In the genomic region with DNA sequence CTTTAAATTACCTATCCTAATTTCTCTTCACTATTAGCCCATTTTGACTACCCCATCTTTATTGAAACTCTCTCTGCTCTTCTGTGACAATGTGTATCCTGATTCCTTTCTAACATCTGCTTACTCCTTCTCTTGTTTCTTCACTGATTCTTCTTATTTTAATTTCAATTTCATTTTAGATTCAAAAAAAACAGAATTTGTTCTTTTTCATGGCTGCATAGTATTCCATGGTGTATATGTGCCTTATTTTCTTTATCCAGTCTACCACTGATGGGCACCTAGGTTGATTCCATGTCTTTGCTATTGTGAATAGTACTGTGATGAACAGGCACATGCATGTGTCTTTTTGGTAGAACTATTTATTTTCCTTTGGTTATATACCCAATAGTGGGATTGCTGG, we compare ENCODE assay signal across 39 cellular contexts.
"Had no signal": no experiment of that assay in that cellular context is flagged by ENCODE, and none has a peak within 500 bp of the region (broad histone marks: within the 10 kb centered on the region; RNA-seq: fewer than 3 reads in every experiment).

No MANE protein-coding gene starts in this region.

- H3K4me3 Mint-ChIP-seq: activated B cell treated with CpG ODN at 0.5 μM for 24 hours; activated CD4-positive, alpha-beta memory T cell treated with anti-CD3 and anti-CD28 coated beads for 36 hours; activated CD4-positive, alpha-beta T cell treated with anti-CD3 and anti-CD28 coated beads, Interleukin-2, amount 10 ng/mL, durations not matched to agents 24 days and 14 days; activated CD8-positive, alpha-beta T cell treated with anti-CD3 and anti-CD28 coated beads for 36 hours; activated naive CD4-positive, alpha-beta T cell treated with anti-CD3 and anti-CD28 coated beads, Interleukin-2, amount 10 ng/mL, durations not matched to agents 7 days and 5 days; activated naive CD4-positive, alpha-beta T cell treated with anti-CD3 and anti-CD28 coated beads, Interleukin-2, amount 50 U/mL, for 24 hours; activated naive CD8-positive, alpha-beta T cell; activated naive CD8-positive, alpha-beta T cell treated with anti-CD3 and anti-CD28 coated beads, Interleukin-2, amount 10 ng/mL, durations not matched to agents 7 days and 5 days; activated naive CD8-positive, alpha-beta T cell treated with anti-CD3 and anti-CD28 coated beads, Interleukin-2, amount 50 U/mL, for 24 hours; activated T-cell treated with anti-CD3 and anti-CD28 coated beads, Interleukin-2, amount 50 U/mL, for 4 hours; activated T-cell treated with anti-CD3 and anti-CD28 coated beads, Interleukin-2, amount 50 U/mL, for 72 hours; activated T-helper 1 cell treated with anti-CD3 and anti-CD28 coated beads, Interleukin-12 subunit alpha, Interleukin-12 subunit beta, Interleukin-2, Interleukin-4 antibody, amounts not matched to agents 30 ng/mL and 10 ng/mL and 1 ng/mL, durations not matched to agents 14 hours and 24 hours and 36 hours; activated T-helper 17 cell treated with anti-CD3 and anti-CD28 coated beads, Interleukin-2, amount 50 U/mL, for 72 hours; brain; central memory CD8-positive, alpha-beta T cell; T-helper 1 cell treated with Interleukin-12 subunit alpha and Interleukin-12 subunit beta and Interleukin-4 antibody, amounts not matched to agents 30 μg/mL and 1 μg/mL, for 36 hours; T-helper 2 cell treated with Interferon-gamma antibody and Interleukin-4, amounts not matched to agents 5 μg/mL and 100 μg/mL, for 36 hours had no signal

- H3K27me3 ChIP-seq: ascending aorta, cardiac muscle cell had no signal

- H3K27me3 Mint-ChIP-seq: activated B cell treated with CpG ODN at 0.5 μM for 24 hours; activated CD4-positive, alpha-beta memory T cell treated with anti-CD3 and anti-CD28 coated beads for 36 hours; activated CD4-positive, alpha-beta T cell treated with anti-CD3 and anti-CD28 coated beads, Interleukin-2, amount 10 ng/mL, durations not matched to agents 24 days and 14 days; activated CD8-positive, alpha-beta T cell treated with anti-CD3 and anti-CD28 coated beads for 36 hours; activated naive CD4-positive, alpha-beta T cell treated with anti-CD3 and anti-CD28 coated beads, Interleukin-2, amount 10 ng/mL, durations not matched to agents 7 days and 5 days; activated naive CD4-positive, alpha-beta T cell treated with anti-CD3 and anti-CD28 coated beads, Interleukin-2, amount 50 U/mL, for 24 hours; activated naive CD8-positive, alpha-beta T cell; activated naive CD8-positive, alpha-beta T cell treated with anti-CD3 and anti-CD28 coated beads, Interleukin-2, amount 10 ng/mL, durations not matched to agents 7 days and 5 days; activated T-helper 17 cell treated with anti-CD3 and anti-CD28 coated beads, Interleukin-2, amount 50 U/mL, for 72 hours; brain; central memory CD8-positive, alpha-beta T cell had no signal

- H3K4me1 ChIP-seq: ascending aorta had no signal

- H3K4me3 ChIP-seq: ascending aorta, cardiac muscle cell had no signal

- FAIRE-seq: bronchial epithelial cell, TTC549 had no signal

- H3K27ac ChIP-seq: ascending aorta, cardiac muscle cell, VCaP had no signal

- H3K36me3 ChIP-seq: ascending aorta, cardiac muscle cell had no signal

- H3K9me3 ChIP-seq: ascending aorta had no signal

- H3K4me1 Mint-ChIP-seq: activated B cell treated with CpG ODN at 0.5 μM for 24 hours; activated CD4-positive, alpha-beta T cell treated with anti-CD3 and anti-CD28 coated beads, Interleukin-2, amount 10 ng/mL, durations not matched to agents 24 days and 14 days; activated naive CD4-positive, alpha-beta T cell treated with anti-CD3 and anti-CD28 coated beads, Interleukin-2, amount 10 ng/mL, durations not matched to agents 7 days and 5 days; activated naive CD4-positive, alpha-beta T cell treated with anti-CD3 and anti-CD28 coated beads, Interleukin-2, amount 50 U/mL, for 24 hours; activated naive CD8-positive, alpha-beta T cell treated with anti-CD3 and anti-CD28 coated beads, Interleukin-2, amount 10 ng/mL, durations not matched to agents 7 days and 5 days; activated naive CD8-positive, alpha-beta T cell treated with anti-CD3 and anti-CD28 coated beads, Interleukin-2, amount 50 U/mL, for 24 hours; activated T-helper 17 cell treated with anti-CD3 and anti-CD28 coated beads, Interleukin-2, amount 50 U/mL, for 72 hours; central memory CD8-positive, alpha-beta T cell had no signal

- H3K36me3 Mint-ChIP-seq: activated naive CD4-positive, alpha-beta T cell treated with anti-CD3 and anti-CD28 coated beads, Interleukin-2, amount 10 ng/mL, durations not matched to agents 7 days and 5 days; activated naive CD8-positive, alpha-beta T cell; brain had no signal

- ATAC-seq: activated CD8-positive, alpha-beta T cell treated with anti-CD3 and anti-CD28 coated beads for 36 hours; activated naive CD8-positive, alpha-beta T cell treated with anti-CD3 and anti-CD28 coated beads, Interleukin-2, amount 50 U/mL, for 24 hours; activated T-cell treated with anti-CD3 and anti-CD28 coated beads, Interleukin-2, amount 50 U/mL, for 4 hours; activated T-cell treated with anti-CD3 and anti-CD28 coated beads, Interleukin-2, amount 50 U/mL, for 72 hours; activated T-helper 17 cell treated with anti-CD3 and anti-CD28 coated beads, Interleukin-2, amount 50 U/mL, for 72 hours had no signal

- H3K27ac Mint-ChIP-seq: activated B cell treated with CpG ODN at 0.5 μM for 24 hours; activated CD4-positive, alpha-beta memory T cell treated with anti-CD3 and anti-CD28 coated beads for 36 hours; activated CD4-positive, alpha-beta T cell treated with anti-CD3 and anti-CD28 coated beads, Interleukin-2, amount 10 ng/mL, durations not matched to agents 24 days and 14 days; activated CD8-positive, alpha-beta T cell treated with anti-CD3 and anti-CD28 coated beads for 36 hours; activated naive CD4-positive, alpha-beta T cell treated with anti-CD3 and anti-CD28 coated beads, Interleukin-2, amount 10 ng/mL, durations not matched to agents 7 days and 5 days; activated naive CD4-positive, alpha-beta T cell treated with anti-CD3 and anti-CD28 coated beads, Interleukin-2, amount 50 U/mL, for 24 hours; activated naive CD8-positive, alpha-beta T cell; activated naive CD8-positive, alpha-beta T cell treated with anti-CD3 and anti-CD28 coated beads, Interleukin-2, amount 10 ng/mL, durations not matched to agents 7 days and 5 days; activated naive CD8-positive, alpha-beta T cell treated with anti-CD3 and anti-CD28 coated beads, Interleukin-2, amount 50 U/mL, for 24 hours; activated T-cell treated with anti-CD3 and anti-CD28 coated beads, Interleukin-2, amount 50 U/mL, for 72 hours; activated T-helper 1 cell treated with anti-CD3 and anti-CD28 coated beads, Interleukin-12 subunit alpha, Interleukin-12 subunit beta, Interleukin-2, Interleukin-4 antibody, amounts not matched to agents 30 ng/mL and 10 ng/mL and 1 ng/mL, durations not matched to agents 14 hours and 24 hours and 36 hours; activated T-helper 17 cell treated with anti-CD3 and anti-CD28 coated beads, Interleukin-2, amount 50 U/mL, for 72 hours; brain; T-helper 1 cell treated with Interleukin-12 subunit alpha and Interleukin-12 subunit beta and Interleukin-4 antibody, amounts not matched to agents 30 μg/mL and 1 μg/mL, for 36 hours; T-helper 2 cell treated with Interferon-gamma antibody and Interleukin-4, amounts not matched to agents 5 μg/mL and 100 μg/mL, for 36 hours had no signal

- DNase-seq: activated B cell treated with CpG ODN at 0.5 μM for 24 hours; activated CD4-positive, alpha-beta memory T cell treated with anti-CD3 and anti-CD28 coated beads for 36 hours; activated CD4-positive, alpha-beta T cell treated with anti-CD3 and anti-CD28 coated beads for 4 hours; activated CD4-positive, alpha-beta T cell treated with anti-CD3 and anti-CD28 coated beads, Interleukin-2, amount 10 ng/mL, durations not matched to agents 24 days and 14 days; activated CD4-positive, alpha-beta T cell treated with anti-CD3 and anti-CD28 coated beads, Interleukin-2, amount 50 U/mL, for 1 hour; activated CD4-positive, alpha-beta T cell treated with anti-CD3 and anti-CD28 coated beads, Interleukin-2, amount 50 U/mL, for 4 hours; activated CD4-positive, CD25-positive, alpha-beta regulatory T cell treated with anti-CD3 and anti-CD28 coated beads, Interleukin-2, amount 50 U/mL, for 72 hours; activated CD8-positive, alpha-beta memory T cell treated with anti-CD3 and anti-CD28 coated beads, Interleukin-2, amount 50 U/mL, for 4 hours; activated CD8-positive, alpha-beta T cell treated with anti-CD3 and anti-CD28 coated beads for 36 hours; activated effector memory CD4-positive, alpha-beta T cell treated with anti-CD3 and anti-CD28 coated beads, Interleukin-2, amount 50 U/mL, for 16 hours; activated gamma-delta T cell treated with Interleukin-2 at 50 U/mL for 16 hours; activated naive CD4-positive, alpha-beta T cell; activated naive CD4-positive, alpha-beta T cell treated with anti-CD3 and anti-CD28 coated beads, Interleukin-2, amount 10 ng/mL, durations not matched to agents 7 days and 5 days; activated naive CD8-positive, alpha-beta T cell treated with anti-CD3 and anti-CD28 coated beads, Interleukin-2, amount 10 ng/mL, durations not matched to agents 7 days and 5 days; activated naive CD8-positive, alpha-beta T cell treated with anti-CD3 and anti-CD28 coated beads, Interleukin-2, amount 50 U/mL, for 24 hours; activated T-cell treated with anti-CD3 and anti-CD28 coated beads for 4 hours; activated T-cell treated with anti-CD3 and anti-CD28 coated beads, Interleukin-2, amount 50 U/mL, for 1 hour; activated T-cell treated with anti-CD3 and anti-CD28 coated beads, Interleukin-2, amount 50 U/mL, for 4 hours; activated T-cell treated with anti-CD3 and anti-CD28 coated beads, Interleukin-2, amount 50 U/mL, for 72 hours; amygdala; anterior cingulate cortex; caudate nucleus; cerebellar nuclear complex; T-helper 1 cell; T-helper 2 cell; T-helper 9 cell had no signal
